8 cellular contexts compared by ENCODE assay signal in genomic region chr2:23940262-23940975, GRCh38. TPM values are rescaled to one million over a fixed set of nuclear protein-coding genes. Genes with fewer than 3 reads are reported as not detected.
DNase-seq lines count a peak whose midpoint lies in the region; ATAC-seq and TF ChIP-seq lines count a peak whose summit lies in the region.

Gene UBXN2A, plus strand, starts transcription at chr2:23940463. Its CDS starts 17,852 bp downstream, at chr2:23958315.

- H3K27ac ChIP-seq in GM23338 (ENCODE audit: low read depth) (peak within 1 kb of the TSS; percentile 94), Karpas-422 (ENCODE audit: low read length) (peak within 1 kb of the TSS; percentile 47), suprapubic skin (peak within 1 kb of the TSS; percentile 95)

- DNase-seq in GM23338 (ENCODE audit: low spot score) (peak; percentile 88), Karpas-422 (peak; percentile 95), SK-MEL-5 (ENCODE audit: low read depth, low spot score) (peak; percentile 82), germinal center (ENCODE audit: low spot score) (peak; percentile 89), nucleus accumbens (lab: John Stamatoyannopoulos, UW) (peak in 48 of 56 donors; percentile 10 to 81 (median 58)), suprapubic skin (ENCODE audit: low spot score in 2 of 2) (peak; percentile 79 to 82)
- DNase-seq in activated naive CD4-positive, alpha-beta T cell treated with anti-CD3 and anti-CD28 coated beads for 36 hours: peak; percentile 71

- WGBS in suprapubic skin: under 1% methylated on average over 20 of the region's 98 CpGs

- peak in 1 of 2 donors; percentile 64 for TF ChIP-seq POLR2A in suprapubic skin (IDR thresholded peaks at IDR 0.05)

- H3K9me3 Mint-ChIP-seq in GM23338: no peaks in the 10 kb centered on the region; the same call in 2 of the 3 replicates
- no peaks in the 10 kb centered on the region for H3K9me3 Mint-ChIP-seq in activated naive CD4-positive, alpha-beta T cell treated with anti-CD3 and anti-CD28 coated beads for 36 hours

- H3K9me2 ChIP-seq in GM23338 (ENCODE audit: insufficient read depth) (no peaks in the 10 kb centered on the region), Karpas-422 (replicated peaks; ENCODE audit: insufficient read depth, low read length) (no peaks in the 10 kb centered on the region)

- H3K27me3 Mint-ChIP-seq in GM23338 (ENCODE audit: insufficient read depth, low read depth, poor library complexity): peaks cover 11% of the 10 kb centered on the region
- peaks cover 8% of the 10 kb centered on the region for H3K27me3 Mint-ChIP-seq in activated naive CD4-positive, alpha-beta T cell treated with anti-CD3 and anti-CD28 coated beads for 36 hours (ENCODE audit: low read depth)

- H3K36me3 ChIP-seq in ES-I3 (ENCODE audit: insufficient read depth, low read length): no peaks in the 10 kb centered on the region
- H3K36me3 ChIP-seq in GM23338 (ENCODE audit: insufficient read depth): no peaks in the 10 kb centered on the region
- no peaks in the 10 kb centered on the region for H3K36me3 ChIP-seq in Karpas-422 (ENCODE audit: insufficient read depth, low read length)
- no peaks in the 10 kb centered on the region for H3K36me3 ChIP-seq in suprapubic skin

- H3K9me3 ChIP-seq in ES-I3 (ENCODE audit: control insufficient read depth, insufficient read depth, low read length) (no peaks in the 10 kb centered on the region), Karpas-422 (ENCODE audit: low read length) (no peaks in the 10 kb centered on the region), suprapubic skin (no peaks in the 10 kb centered on the region)

- H3F3A ChIP-seq in GM23338 (replicated peaks; ENCODE audit: low read depth): peaks cover 11% of the 10 kb centered on the region; the same call in 1 of the 2 replicates

- H3K4me1 Mint-ChIP-seq in GM23338: peaks cover 27% of the 10 kb centered on the region
- peaks cover 15% of the 10 kb centered on the region for H3K4me1 Mint-ChIP-seq in activated naive CD4-positive, alpha-beta T cell treated with anti-CD3 and anti-CD28 coated beads for 36 hours (ENCODE audit: low read depth)

- peak; percentile 80 for ATAC-seq in GM23338

- TF ChIP-seq CTCF in GM23338 (conservative IDR thresholded peaks at IDR 0.05; ENCODE audit: low read depth in 2 of 2) (no peak), suprapubic skin (IDR thresholded peaks at IDR 0.05) (no peak)

- H4K20me1 ChIP-seq in GM23338 (replicated peaks; ENCODE audit: insufficient read depth) (peaks cover 3% of the 10 kb centered on the region; the same call in 1 of the 2 replicates), Karpas-422 (ENCODE audit: insufficient read depth, low read depth, low read length) (no peaks in the 10 kb centered on the region)

- intact Hi-C loops in activated naive CD4-positive, alpha-beta T cell treated with anti-CD3 and anti-CD28 coated beads for 36 hours (cut with micrococcal nuclease): loop anchor here (1.0 to 5.0 kb wide), 4 partner anchors 13 to 182 kb away; partner anchors contain the start of genes ATAD2B, FAM228B, PFN4 and SF3B6

- CTCF ChIA-PET in activated naive CD4-positive, alpha-beta T cell treated with anti-CD3 and anti-CD28 coated beads for 36 hours (lab: Charles Lee): interaction anchor here (0.6 to 3.6 kb wide), 3 partner anchors 13 to 138 kb away, joined by 3 to 36 read pairs (median 4); partner anchors contain the start of gene ATAD2B

- TF ChIP-seq EP300 in suprapubic skin (IDR thresholded peaks at IDR 0.05): no peak

- H3K4me1 ChIP-seq in ES-I3 (ENCODE audit: insufficient read depth, low read length) (peaks cover 8% of the 10 kb centered on the region; the same call in 1 of the 2 replicates), GM23338 (ENCODE audit: insufficient read depth) (peaks cover 16% of the 10 kb centered on the region), Karpas-422 (ENCODE audit: low read length) (peaks cover 26% of the 10 kb centered on the region), suprapubic skin (peaks cover 21% of the 10 kb centered on the region)

- H3K9ac ChIP-seq in ES-I3 (ENCODE audit: low read depth, low read length) (peak within 1 kb of the TSS; percentile 98), Karpas-422 (ENCODE audit: low read length) (peak within 1 kb of the TSS; percentile 87)

- H2AFZ ChIP-seq in GM23338 (peak within 1 kb of the TSS; percentile 95), Karpas-422 (ENCODE audit: low read length) (peak within 1 kb of the TSS; percentile 97; the same call in 1 of the 2 replicates)

- peak within 1 kb of the TSS; percentile 97 for H3K27ac Mint-ChIP-seq in GM23338
- H3K27ac Mint-ChIP-seq in activated naive CD4-positive, alpha-beta T cell treated with anti-CD3 and anti-CD28 coated beads for 36 hours: peak within 1 kb of the TSS; percentile 84

- H3K79me2 ChIP-seq in GM23338 (replicated peaks; ENCODE audit: insufficient read depth) (peaks cover 46% of the 10 kb centered on the region), Karpas-422 (ENCODE audit: low read length) (peaks cover 47% of the 10 kb centered on the region)

- H3K4me3 Mint-ChIP-seq in GM23338: peak within 1 kb of the TSS; percentile 86
- H3K4me3 Mint-ChIP-seq in activated naive CD4-positive, alpha-beta T cell treated with anti-CD3 and anti-CD28 coated beads for 36 hours: peak within 1 kb of the TSS; percentile 88

- in situ Hi-C loops in SK-MEL-5 (cut with HindIII; ENCODE audit: low pct_unique_long_range_greater_than_20kb, low sequenced_read_pairs): no loop called here

- no peaks in the 10 kb centered on the region; the same call in 1 of the 2 replicates for H3K27me3 ChIP-seq in GM23338 (ENCODE audit: insufficient read depth)
- no peaks in the 10 kb centered on the region for H3K27me3 ChIP-seq in Karpas-422 (ENCODE audit: low read length)
- no peaks in the 10 kb centered on the region for H3K27me3 ChIP-seq in suprapubic skin

- peaks cover 10% of the 10 kb centered on the region; the same call in 2 of the 3 replicates for H3K36me3 Mint-ChIP-seq in GM23338 (ENCODE audit: low read depth)
- H3K36me3 Mint-ChIP-seq in activated naive CD4-positive, alpha-beta T cell treated with anti-CD3 and anti-CD28 coated beads for 36 hours (ENCODE audit: low read depth): no peaks in the 10 kb centered on the region

- peak within 1 kb of the TSS; percentile 72 for H3K4me3 ChIP-seq in GM23338
- peak within 1 kb of the TSS; percentile 81 for H3K4me3 ChIP-seq in Karpas-422 (ENCODE audit: low read length)
- peak within 1 kb of the TSS; percentile 98 for H3K4me3 ChIP-seq in suprapubic skin

- H3K4me2 ChIP-seq in GM23338: peak within 1 kb of the TSS; percentile 92
- H3K4me2 ChIP-seq in Karpas-422 (ENCODE audit: low read depth, low read length, poor library complexity, severe bottlenecking): peak within 1 kb of the TSS; percentile 95

TF ChIP-seq in GM23338, 12 proteins besides CTCF, POLR2A, EP300 and RAD21:
- peak; percentile 86 for TF ChIP-seq POLR2AphosphoS5 (IDR thresholded peaks at IDR 0.05; ENCODE audit: low read depth)
- no peak for TF ChIP-seq JUNB (IDR thresholded peaks at IDR 0.05; ENCODE audit: unreplicated experiment)

RNA-seq across cellular contexts. Expression of gene UBXN2A, which starts in this region (rescaled TPM):
- 12.1 and 17.7 TPM in 2 replicates for total RNA-seq in GM23338 (2014; rRNA removed; shearing (Covaris generic))
- polyA plus RNA-seq in GM23338 (2016; fragmentation: Nextera tagmentation; extraction: Ambion mirVana): 11.5 and 12.9 TPM in 2 replicates
- 11.0 and 12.0 TPM in 2 replicates for total RNA-seq in Karpas-422 (2014; rRNA removed; shearing (Covaris generic); ENCODE audit: low replicate concordance)
- total RNA-seq in SK-MEL-5 (2014; rRNA removed; shearing (Covaris generic)): 37.7 and 39.4 TPM in 2 replicates
- polyA plus RNA-seq in SK-MEL-5 (2015; cell fraction: cytosol; rRNA removed): 21.1 and 30.4 TPM in 2 replicates
- 5.9 and 9.9 TPM in 2 replicates for polyA plus RNA-seq in SK-MEL-5 (2015; cell fraction: nucleus; rRNA removed)
- 1 to 10 TPM; 7.6 to 7.7 TPM for total RNA-seq in activated naive CD4-positive, alpha-beta T cell treated with anti-CD3 and anti-CD28 coated beads for 36 hours
- 10 to 100 TPM in 3 of 4 donors, 1 to 10 TPM in 1; 10.0 to 15.1 (median 12.1) TPM for total RNA-seq in suprapubic skin

Comparison
In these comparisons a context has a peak if more than half of its experiments do, and no peak if none do; other contexts are left out.
1. Peak in every context shown above with its lines: DNase-seq, ATAC-seq, H3K4me3 ChIP-seq and H3K27ac ChIP-seq.